ENCODE assay signal across 13 cellular contexts in genomic region chr19:49196527-49197240, GRCh38. TPM values are rescaled to one million over a fixed set of nuclear protein-coding genes. Genes with fewer than 3 reads are reported as not detected.
A peak's percentile ranks its signal among the peaks of the same experiment; 100 is the strongest.
DNase-seq lines count a peak whose midpoint lies in the region; ATAC-seq and TF ChIP-seq lines count a peak whose summit lies in the region.
"Had no signal": no experiment of that assay in that cellular context is flagged by ENCODE, and none has a peak within 500 bp of the region (broad histone marks: within the 10 kb centered on the region; RNA-seq: fewer than 3 reads in every experiment).

No MANE protein-coding gene starts in this region.

- no peaks in the 10 kb centered on the region for H3K27me3 ChIP-seq in left ventricle myocardium inferior (ENCODE audit: low read depth)
- H3K27me3 ChIP-seq in gastrocnemius medialis, result no peaks in the 10 kb centered on the region

- H3K36me3 ChIP-seq in left ventricle myocardium inferior, result peaks cover 75% of the 10 kb centered on the region
- peaks cover 0 to 39% of the 10 kb centered on the region in 2 donors for H3K36me3 ChIP-seq in gastrocnemius medialis

- no peaks in the 10 kb centered on the region for H3K9me3 ChIP-seq in left ventricle myocardium inferior (replicated peaks)
- H3K9me3 ChIP-seq in gastrocnemius medialis, result no peaks in the 10 kb centered on the region

- H3K27ac ChIP-seq in left ventricle myocardium inferior (replicated peaks) (peak overlapping the region; percentile 69), gastrocnemius medialis (peak overlapping the region; percentile 78 to 90 (median 82))

- H3K4me3 ChIP-seq in left ventricle myocardium inferior (peak overlapping the region; percentile 24), gastrocnemius medialis (peak overlapping the region; percentile 36 to 44 (median 41))

- in situ Hi-C loops in G401 (cut with HindIII; ENCODE audit: low sequenced_read_pairs) (no loop called here), gastrocnemius medialis (cut with MboI; ENCODE audit: low sequenced_read_pairs in 4 of 4) (loop anchor here in 2 of 4 donors (5.0 kb wide), 2 partner anchors 39 to 99 kb away; partner anchors contain the start of genes HRC (in 1 of the 2) and TRPM4 (in 1 of the 2))

- TF ChIP-seq POLR2A in gastrocnemius medialis (IDR thresholded peaks at IDR 0.05), result peak in 1 of 2 donors; percentile 15

- peaks cover 32% of the 10 kb centered on the region for H3K4me1 ChIP-seq in left ventricle myocardium inferior
- H3K4me1 ChIP-seq in gastrocnemius medialis, result peaks cover 0 to 8% of the 10 kb centered on the region in 2 donors

- ATAC-seq in gastrocnemius medialis, result peak; percentile 72 to 73
- no peak for ATAC-seq in GM21360 (IDR thresholded peaks at IDR 0.05; ENCODE audit: unreplicated experiment)
- ATAC-seq in HG03045 (IDR thresholded peaks at IDR 0.05; ENCODE audit: unreplicated experiment), result no peak
- no peak for ATAC-seq in HG03469 (IDR thresholded peaks at IDR 0.05; ENCODE audit: unreplicated experiment)

- DNase-seq in G401 (ENCODE audit: low spot score), result peak; percentile 43
- peak; percentile 82 for DNase-seq in NCI-H69 (lab: John Stamatoyannopoulos, UW)
- DNase-seq in left ventricle myocardium inferior, result peak; percentile 59
- DNase-seq in gastrocnemius medialis, result peak; percentile 17 to 77
- no peak for DNase-seq in RKO (ENCODE audit: low spot score)
- DNase-seq: activated CD4-positive, alpha-beta T cell treated with anti-CD3 and anti-CD28 coated beads for 48 hours; CD4-positive, alpha-beta memory T cell; hippocampal formation had no signal

- peak; percentile 12 for TF ChIP-seq CTCF in left ventricle myocardium inferior (IDR thresholded peaks at IDR 0.05; ENCODE audit: borderline replicate concordance)
- TF ChIP-seq CTCF in gastrocnemius medialis (IDR thresholded peaks at IDR 0.05 in 4 of 5, conservative IDR thresholded peaks at IDR 0.05 in 1 of 5), result no peak

- intact Hi-C loops in left ventricle myocardium inferior (cut with micrococcal nuclease) (no loop called here), gastrocnemius medialis (cut with DNase I; ENCODE audit: low total_unique reads) (loop anchor here (5.0 kb wide), 1 partner anchor 39 kb away; the partner anchor contains the start of genes HRC and TRPM4)

RNA-seq across cellular contexts. Expression of gene TRPM4, which starts 39.1 kb away (rescaled TPM):
- 17.5 and 18.6 TPM in 2 replicates for total RNA-seq in G401 (2014; rRNA removed; shearing (Covaris generic))
- 31.5 TPM for total RNA-seq in left ventricle myocardium inferior
- total RNA-seq in gastrocnemius medialis, result 10 to 100 TPM; 10.4 to 11.5 (median 11.3) TPM

RNA-seq across cellular contexts. Expression of gene HRC, which starts 41.5 kb away (rescaled TPM):
- total RNA-seq in G401 (2014; rRNA removed; shearing (Covaris generic)), result 4.6 and 7.2 TPM in 2 replicates
- total RNA-seq in left ventricle myocardium inferior, result 1,040 TPM
- total RNA-seq in gastrocnemius medialis, result 100 to 1,000 TPM; 190 to 537 (median 300) TPM
- total RNA-seq: CD4-positive, alpha-beta memory T cell; pulmonary artery endothelial cell; T-helper 1 cell treated with Interleukin-12 subunit alpha and Interleukin-12 subunit beta and Interleukin-4 antibody, amounts not matched to agents 30 ng/mL and 1 ng/mL, for 36 hours had no signal

Comparison
In these comparisons a context has a peak if more than half of its experiments do, and no peak if none do; other contexts are left out.
1. ATAC-seq: peak in gastrocnemius medialis (2 of 2); none in GM21360 (single experiment), HG03045 (single experiment) and HG03469 (single experiment).
2. RNA of gene HRC, which starts 41.5 kb away (total RNA-seq): 1,040 TPM in left ventricle myocardium inferior (single experiment) and 190 to 537 TPM in gastrocnemius medialis; 4.6 to 7.2 TPM in G401; every median in the first group is over 10 times any median in the second.